In the genomic region with DNA sequence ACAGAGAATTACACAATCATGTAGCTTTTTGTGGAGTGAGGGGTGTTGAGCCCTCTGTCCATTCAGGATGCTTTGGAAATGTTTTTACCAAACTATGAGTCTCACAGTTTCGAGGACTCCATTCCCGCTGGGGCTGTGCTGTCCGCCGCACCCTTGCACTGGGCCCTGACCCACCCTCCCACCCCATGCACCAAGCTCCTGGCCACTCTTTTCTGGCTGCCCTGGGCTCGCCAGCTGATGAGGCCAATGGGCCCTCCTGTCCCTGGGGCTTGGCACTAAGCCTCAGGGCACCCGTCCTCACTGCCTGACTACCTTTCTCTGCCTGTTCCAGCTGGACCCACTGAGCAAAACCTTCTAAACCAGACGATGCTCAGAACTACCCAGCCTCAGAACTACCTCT, we compare ENCODE assay signal across 23 cellular contexts.
"Had no signal": no experiment of that assay in that cellular context is flagged by ENCODE, and none has a peak within 500 bp of the region (broad histone marks: within the 10 kb centered on the region; RNA-seq: fewer than 3 reads in every experiment).

No MANE protein-coding gene starts in this region.

- H3K27ac ChIP-seq: left lung, parathyroid adenoma, right atrium auricular region, skin epidermis, transverse colon, upper lobe of right lung had no signal

- H3K4me3 ChIP-seq: left lung, lung, right atrium auricular region, skin epidermis, transverse colon, upper lobe of right lung had no signal

- H3K36me3 ChIP-seq: left lung, right atrium auricular region, transverse colon, upper lobe of right lung had no signal

- H3K4me3 Mint-ChIP-seq: mesothelial cell of epicardium; naive B cell; natural killer cell; stimulated activated memory B cell treated with anti-CD40 and anti-IgM and Interleukin-4, amounts not matched to agents 10 μg/mL and 1 μg/mL and 100 μg/mL, for 72 hours; stimulated activated naive CD8-positive, alpha-beta T cell treated with anti-CD3 and anti-CD28 coated beads, Interleukin-15, amount 100 ng/mL, for 72 hours had no signal

- H3K27me3 Mint-ChIP-seq: naive B cell; stimulated activated memory B cell treated with anti-CD40 and anti-IgM and Interleukin-4, amounts not matched to agents 10 μg/mL and 1 μg/mL and 100 μg/mL, for 72 hours had no signal

- H3K27ac Mint-ChIP-seq: mesothelial cell of epicardium; naive B cell; natural killer cell; progenitor cell of endocrine pancreas; stimulated activated memory B cell treated with anti-CD40 and anti-IgM and Interleukin-4, amounts not matched to agents 10 μg/mL and 1 μg/mL and 100 μg/mL, for 72 hours; stimulated activated naive CD8-positive, alpha-beta T cell treated with anti-CD3 and anti-CD28 coated beads, Interleukin-15, amount 100 ng/mL, for 72 hours had no signal

- H3K4me1 ChIP-seq: left lung, parathyroid adenoma, right atrium auricular region, transverse colon, upper lobe of right lung had no signal

- H3K36me3 Mint-ChIP-seq: mesothelial cell of epicardium; naive B cell; natural killer cell; stimulated activated memory B cell treated with anti-CD40 and anti-IgM and Interleukin-4, amounts not matched to agents 10 μg/mL and 1 μg/mL and 100 μg/mL, for 72 hours had no signal

- H3K4me1 Mint-ChIP-seq: mesothelial cell of epicardium; naive B cell; natural killer cell; stimulated activated memory B cell treated with anti-CD40 and anti-IgM and Interleukin-4, amounts not matched to agents 10 μg/mL and 1 μg/mL and 100 μg/mL, for 72 hours; stimulated activated naive CD8-positive, alpha-beta T cell treated with anti-CD3 and anti-CD28 coated beads, Interleukin-15, amount 100 ng/mL, for 72 hours had no signal

- H3K27me3 ChIP-seq: left lung, right atrium auricular region, transverse colon, upper lobe of right lung had no signal

- DNase-seq: hippocampal formation; kidney glomerular epithelial cell; mesendoderm; naive B cell; natural killer cell; nucleus accumbens; stimulated activated CD4-positive, alpha-beta T cell treated with anti-CD3 and anti-CD28 coated beads, Interleukin-4, amount 100 ng/mL, for 4 hours; stimulated activated CD8-positive, alpha-beta memory T cell treated with anti-CD3 and anti-CD28 coated beads, Interleukin-4, amount 100 ng/mL, for 48 hours; stimulated activated naive CD4-positive, alpha-beta T cell treated with Interleukin-2 at 50 U/mL for 16 hours; stimulated activated naive CD8-positive, alpha-beta T cell treated with anti-CD3 and anti-CD28 coated beads, Interleukin-15, amount 100 ng/mL, for 72 hours; substantia nigra; transverse colon had no signal

- H3K9me3 Mint-ChIP-seq: natural killer cell; stimulated activated naive CD8-positive, alpha-beta T cell treated with anti-CD3 and anti-CD28 coated beads, Interleukin-15, amount 100 ng/mL, for 72 hours had no signal

- ATAC-seq: left colon; left lung; natural killer cell; sciatic nerve; stimulated activated memory B cell treated with anti-CD40 and anti-IgM and Interleukin-4, amounts not matched to agents 10 μg/mL and 1 μg/mL and 100 μg/mL, for 72 hours; stimulated activated naive CD8-positive, alpha-beta T cell treated with anti-CD3 and anti-CD28 coated beads, Interleukin-15, amount 100 ng/mL, for 72 hours; upper lobe of right lung had no signal

- H3K9me3 ChIP-seq: right atrium auricular region, transverse colon, upper lobe of right lung had no signal
